Comparison of ENCODE assay signal across 15 cellular contexts in the genomic region with DNA sequence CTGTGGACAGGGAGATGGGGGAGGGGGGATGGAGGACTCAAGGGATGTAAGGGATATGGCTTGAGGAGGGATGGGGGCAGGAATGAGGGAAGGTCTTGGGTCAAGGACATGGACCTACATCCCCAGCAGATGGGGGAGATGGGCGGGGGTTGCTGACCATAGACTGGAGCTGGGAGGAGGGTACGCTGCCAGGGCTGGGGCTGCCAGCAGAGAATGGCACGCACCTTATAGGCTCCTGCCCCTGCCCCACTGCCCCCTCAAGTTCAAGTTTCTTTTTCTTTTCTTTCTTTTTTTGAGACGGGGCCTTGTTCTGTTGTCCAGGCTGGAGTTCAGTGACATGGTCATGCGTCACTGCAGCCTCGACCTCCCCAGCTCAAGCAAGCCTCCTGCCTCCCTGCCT. TPM values are rescaled to one million over a fixed set of nuclear protein-coding genes. Genes with fewer than 3 reads are reported as not detected.
DNase-seq lines count a peak whose midpoint lies in the region; ATAC-seq and TF ChIP-seq lines count a peak whose summit lies in the region.
"Not testable (repeated sequence)": the region's sequence is repeated elsewhere in the genome, so short reads cannot be mapped to it uniquely, and the experiment has no call there.
"Had no signal": no experiment of that assay in that cellular context is flagged by ENCODE, and none has a peak within 500 bp of the region (broad histone marks: within the 10 kb centered on the region; RNA-seq: fewer than 3 reads in every experiment).

No MANE protein-coding gene starts in this region.

- H3K27me3 ChIP-seq in BLaER1: not testable (repeated sequence)
- peaks cover 0 to 17% (median 0%) of the 10 kb centered on the region in 4 donors for H3K27me3 ChIP-seq in esophagus squamous epithelium

- CTCF ChIA-PET in activated CD4-positive, alpha-beta T cell treated with anti-CD3 and anti-CD28 coated beads for 36 hours (lab: Charles Lee): interaction anchor here (0.7 to 5.0 kb wide), 8 partner anchors 10 to 158 kb away, joined by 3 to 24 read pairs (median 8); partner anchors contain the start of genes IL32 and ZSCAN10
- CTCF ChIA-PET in activated naive CD4-positive, alpha-beta T cell treated with anti-CD3 and anti-CD28 coated beads for 36 hours (lab: Charles Lee): interaction anchor here (0.6 to 5.2 kb wide), 10 partner anchors 12 to 75 kb away, joined by 3 to 38 read pairs (median 4); partner anchors contain the start of gene IL32

- H3K27me3 Mint-ChIP-seq in activated CD4-positive, alpha-beta T cell treated with anti-CD3 and anti-CD28 coated beads for 36 hours; activated naive CD4-positive, alpha-beta T cell treated with anti-CD3 and anti-CD28 coated beads for 36 hours (ENCODE audit: low read depth): not testable (repeated sequence)

- not testable (repeated sequence) for H3K4me3 ChIP-seq in BLaER1, esophagus squamous epithelium, skin epidermis
- H3K4me3 ChIP-seq in Jurkat, Clone E6-1 (ENCODE audit: low read length): peak overlapping the region; percentile 49

- 73 to 88% methylated on average over 6 of the region's 6 CpGs for WGBS in esophagus squamous epithelium, 2 donors

- H3K36me3 Mint-ChIP-seq in activated CD4-positive, alpha-beta T cell treated with anti-CD3 and anti-CD28 coated beads for 36 hours (ENCODE audit: low read depth): peaks cover 30% of the 10 kb centered on the region
- H3K36me3 Mint-ChIP-seq in activated naive CD4-positive, alpha-beta T cell treated with anti-CD3 and anti-CD28 coated beads for 36 hours (ENCODE audit: low read depth): not testable (repeated sequence)

- H3K9ac ChIP-seq in BLaER1: peak overlapping the region; percentile 48; the same call in 1 of the 2 replicates

- H3K9me3 ChIP-seq in BLaER1: peaks cover 29% of the 10 kb centered on the region
- not testable (repeated sequence) for H3K9me3 ChIP-seq in esophagus squamous epithelium

- H3K4me3 Mint-ChIP-seq in activated CD4-positive, alpha-beta T cell treated with anti-CD3 and anti-CD28 coated beads for 36 hours: peak overlapping the region; percentile 78
- peak overlapping the region; percentile 71 for H3K4me3 Mint-ChIP-seq in activated naive CD4-positive, alpha-beta T cell treated with anti-CD3 and anti-CD28 coated beads for 36 hours

- not testable (repeated sequence) for TF ChIP-seq CTCF in esophagus squamous epithelium (IDR thresholded peaks at IDR 0.05)

- peaks cover 82% of the 10 kb centered on the region for H3K4me1 ChIP-seq in BLaER1
- peaks cover 0 to 18% (median 0%) of the 10 kb centered on the region in 3 donors for H3K4me1 ChIP-seq in esophagus squamous epithelium

- H3K9me3 Mint-ChIP-seq in activated CD4-positive, alpha-beta T cell treated with anti-CD3 and anti-CD28 coated beads for 36 hours (ENCODE audit: low read depth); activated naive CD4-positive, alpha-beta T cell treated with anti-CD3 and anti-CD28 coated beads for 36 hours: not testable (repeated sequence)

- not testable (repeated sequence) for TF ChIP-seq POLR2A in esophagus squamous epithelium (IDR thresholded peaks at IDR 0.05)

- not testable (repeated sequence) for ATAC-seq in activated CD4-positive, alpha-beta T cell treated with anti-CD3 and anti-CD28 coated beads for 36 hours

- DNase-seq in Jurkat, Clone E6-1 (ENCODE audit: low read depth, low spot score); activated CD4-positive, alpha-beta T cell treated with anti-CD3 and anti-CD28 coated beads for 36 hours; activated naive CD4-positive, alpha-beta T cell treated with anti-CD3 and anti-CD28 coated beads for 36 hours; esophagus squamous epithelium (lab: John Stamatoyannopoulos, UW): not testable (repeated sequence)

- intact Hi-C loops in activated CD4-positive, alpha-beta T cell treated with anti-CD3 and anti-CD28 coated beads for 36 hours (cut with DNase I, micrococcal nuclease): loop anchor here in 1 of 2 experiments (1.0 kb wide), 1 partner anchor 74 kb away; no protein-coding TSS in a partner anchor
- intact Hi-C loops in activated naive CD4-positive, alpha-beta T cell treated with anti-CD3 and anti-CD28 coated beads for 36 hours (cut with micrococcal nuclease): loop anchor here (1.0 to 2.0 kb wide), 4 partner anchors 11 to 52 kb away; partner anchors contain the start of genes IL32 and THOC6
- intact Hi-C loops in esophagus squamous epithelium (cut with DNase I): not testable (repeated sequence)

- H3K27ac Mint-ChIP-seq in activated CD4-positive, alpha-beta T cell treated with anti-CD3 and anti-CD28 coated beads for 36 hours: peak overlapping the region; percentile 99
- H3K27ac Mint-ChIP-seq in activated naive CD4-positive, alpha-beta T cell treated with anti-CD3 and anti-CD28 coated beads for 36 hours: peak overlapping the region; percentile 98

- H4K20me1 ChIP-seq in BLaER1: not testable (repeated sequence)

- H3K27ac ChIP-seq in BLaER1: peak overlapping the region; percentile 90
- peak overlapping the region; percentile 38 to 69 (median 47) for H3K27ac ChIP-seq in esophagus squamous epithelium
- H3K27ac ChIP-seq in skin epidermis: peak overlapping the region in 15 of 21 experiments; percentile 1 to 97 (median 81)

- H3K4me2 ChIP-seq in BLaER1: peak overlapping the region; percentile 87

- peaks cover 89% of the 10 kb centered on the region for H3K4me1 Mint-ChIP-seq in activated CD4-positive, alpha-beta T cell treated with anti-CD3 and anti-CD28 coated beads for 36 hours
- H3K4me1 Mint-ChIP-seq in activated naive CD4-positive, alpha-beta T cell treated with anti-CD3 and anti-CD28 coated beads for 36 hours (ENCODE audit: low read depth): peaks cover 75% of the 10 kb centered on the region

- POLR2A ChIA-PET in activated CD4-positive, alpha-beta T cell treated with anti-CD3 and anti-CD28 coated beads for 36 hours (lab: Charles Lee): interaction anchor here (0.8 to 4.4 kb wide), 2 partner anchors 11 to 54 kb away, joined by 3 to 48 read pairs; partner anchors contain the start of gene IL32

- not testable (repeated sequence) for H3K36me3 ChIP-seq in BLaER1, esophagus squamous epithelium

RNA-seq across cellular contexts. Expression of gene IL32, which starts 10.5 kb away (rescaled TPM):
- 293 TPM for polyA plus RNA-seq in Jurkat, Clone E6-1 (2012; ENCODE audit: insufficient read depth, insufficient read length)
- 1,000 to 10,000 TPM; 1,864 to 2,360 TPM for total RNA-seq in activated CD4-positive, alpha-beta T cell treated with anti-CD3 and anti-CD28 coated beads for 36 hours
- 100 to 1,000 TPM; 964 to 991 TPM for total RNA-seq in activated naive CD4-positive, alpha-beta T cell treated with anti-CD3 and anti-CD28 coated beads for 36 hours
- total RNA-seq in esophagus squamous epithelium: 10 to 100 TPM in 3 of 4 donors, 1 to 10 TPM in 1; 4.6 to 31.7 (median 17.3) TPM

RNA-seq across cellular contexts. Expression of gene ZSCAN10, which starts 23.1 kb away (rescaled TPM):
- polyA plus RNA-seq in Jurkat, Clone E6-1 (2012; ENCODE audit: insufficient read depth, insufficient read length): not detected
- total RNA-seq in activated CD4-positive, alpha-beta T cell treated with anti-CD3 and anti-CD28 coated beads for 36 hours: under 1 TPM; 0.11 to 0.30 TPM
- total RNA-seq in activated naive CD4-positive, alpha-beta T cell treated with anti-CD3 and anti-CD28 coated beads for 36 hours: under 1 TPM in 1 of 2 experiments, not detected in 1; 0.26 TPM
- total RNA-seq in esophagus squamous epithelium: not detected
- total RNA-seq: body of pancreas, cerebellum, GM23248, HepG2, HFFc6, mammary epithelial cell, subcutaneous adipose tissue, urinary bladder had no signal
- polyA plus RNA-seq: HepG2, mammary epithelial cell, urinary bladder had no signal

RNA-seq across cellular contexts. Expression of gene MMP25, which starts 29.6 kb away (rescaled TPM):
- polyA plus RNA-seq in Jurkat, Clone E6-1 (2012; ENCODE audit: insufficient read depth, insufficient read length): 2.8 TPM
- under 1 TPM; 0.55 to 0.91 TPM for total RNA-seq in activated CD4-positive, alpha-beta T cell treated with anti-CD3 and anti-CD28 coated beads for 36 hours
- under 1 TPM; 0.29 to 0.37 TPM for total RNA-seq in activated naive CD4-positive, alpha-beta T cell treated with anti-CD3 and anti-CD28 coated beads for 36 hours
- total RNA-seq in esophagus squamous epithelium: 1 to 10 TPM in 1 of 4 donors, under 1 TPM in 3; 0.19 to 1.4 (median 0.61) TPM
- total RNA-seq: GM23248 had no signal

RNA-seq across cellular contexts. Expression of gene ZNF205, which starts 36.4 kb away (rescaled TPM):
- polyA plus RNA-seq in Jurkat, Clone E6-1 (2012; ENCODE audit: insufficient read depth, insufficient read length): not detected
- total RNA-seq in activated CD4-positive, alpha-beta T cell treated with anti-CD3 and anti-CD28 coated beads for 36 hours: under 1 TPM; 0.21 to 0.32 TPM
- total RNA-seq in activated naive CD4-positive, alpha-beta T cell treated with anti-CD3 and anti-CD28 coated beads for 36 hours: under 1 TPM in 1 of 2 experiments, not detected in 1; 0.25 TPM
- total RNA-seq in esophagus squamous epithelium: 10 to 100 TPM in 3 of 4 donors, 1 to 10 TPM in 1; 9.7 to 13.9 (median 11.9) TPM

RNA-seq across cellular contexts. Expression of gene BICDL2, which starts 39.2 kb away (rescaled TPM):
- not detected for polyA plus RNA-seq in Jurkat, Clone E6-1 (2012; ENCODE audit: insufficient read depth, insufficient read length)
- total RNA-seq in activated CD4-positive, alpha-beta T cell treated with anti-CD3 and anti-CD28 coated beads for 36 hours: 1 to 10 TPM in 1 of 2 experiments, under 1 TPM in 1; 0.58 to 1.2 TPM
- not detected for total RNA-seq in activated naive CD4-positive, alpha-beta T cell treated with anti-CD3 and anti-CD28 coated beads for 36 hours
- 100 to 1,000 TPM in 2 of 4 donors, 10 to 100 TPM in 2; 54.9 to 204 (median 96.4) TPM for total RNA-seq in esophagus squamous epithelium
- total RNA-seq: cerebellum, HepG2, HFFc6, psoas muscle, subcutaneous adipose tissue had no signal

Comparison
In these comparisons a context has a peak if more than half of its experiments do, and no peak if none do; other contexts are left out.
1. RNA of gene IL32, which starts 10.5 kb away (total RNA-seq): 1,864 to 2,360 TPM in activated CD4-positive, alpha-beta T cell treated with anti-CD3 and anti-CD28 coated beads for 36 hours and 964 to 991 TPM in activated naive CD4-positive, alpha-beta T cell treated with anti-CD3 and anti-CD28 coated beads for 36 hours; 4.6 to 31.7 TPM in esophagus squamous epithelium; every median in the first group is over 10 times any median in the second.
2. Peak in every context shown above with its lines, with median percentiles within 50 percentile points of each other: H3K27ac ChIP-seq.